Comparison of ENCODE assay signal across 2 cellular contexts in genomic region chr11:77878247-77878646, GRCh38.
A peak's percentile ranks its signal among the peaks of the same experiment; 100 is the strongest.
TF ChIP-seq lines count a peak whose summit lies in the region.

No MANE protein-coding gene starts in this region.

TF ChIP-seq in IMR-90, 13 proteins besides CTCF, POLR2A, EP300 and RAD21:
- TF ChIP-seq MXI1 (IDR thresholded peaks at IDR 0.05; ENCODE audit: borderline replicate concordance, low read depth, low read length) (peak; percentile 86), SMC3 (IDR thresholded peaks at IDR 0.05; ENCODE audit: low read depth, low read length) (0 out of 2 replicates have a peak, but pooled peaks have one; percentile 7)

TF ChIP-seq in SK-N-SH, 30 proteins besides CTCF, POLR2A, EP300 and RAD21:
- peak; percentile 80 for TF ChIP-seq JUND (IDR thresholded peaks at IDR 0.05)
- TF ChIP-seq, protein P1, sequence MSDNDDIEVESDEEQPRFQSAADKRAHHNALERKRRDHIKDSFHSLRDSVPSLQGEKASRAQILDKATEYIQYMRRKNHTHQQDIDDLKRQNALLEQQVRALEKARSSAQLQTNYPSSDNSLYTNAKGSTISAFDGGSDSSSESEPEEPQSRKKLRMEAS (IDR thresholded peaks at IDR 0.05; ENCODE audit: low read depth): peak; percentile 79
- peak; percentile 89 for TF ChIP-seq FOSL2 (IDR thresholded peaks at IDR 0.05; ENCODE audit: borderline replicate concordance, low read depth)
- peak; percentile 61 for TF ChIP-seq NFIC (IDR thresholded peaks at IDR 0.05; ENCODE audit: borderline replicate concordance)
- peak; percentile 85 for TF ChIP-seq TCF12 (IDR thresholded peaks at IDR 0.05)
- TF ChIP-seq TEAD4 (IDR thresholded peaks at IDR 0.05; ENCODE audit: borderline replicate concordance, insufficient read depth): peak; percentile 63; the same call in 1 of the 2 replicates
- TF ChIP-seq SIN3A (IDR thresholded peaks at IDR 0.05; ENCODE audit: borderline replicate concordance, low read depth, low read length): peak; percentile 80
TF ChIP-seq in SK-N-SH: peak in this region for 7; not testable (repeated sequence) for 23.
